12 cellular contexts compared by ENCODE assay signal in genomic region chr7:516216-516605, GRCh38. TPM values are rescaled to one million over a fixed set of nuclear protein-coding genes. Genes with fewer than 3 reads are reported as not detected.
DNase-seq lines count a peak whose midpoint lies in the region; ATAC-seq and TF ChIP-seq lines count a peak whose summit lies in the region.
"Had no signal": no experiment of that assay in that cellular context is flagged by ENCODE, and none has a peak within 500 bp of the region (broad histone marks: within the 10 kb centered on the region; RNA-seq: fewer than 3 reads in every experiment).

No MANE protein-coding gene starts in this region.

- H3K4me1 Mint-ChIP-seq in activated naive CD4-positive, alpha-beta T cell treated with anti-CD3 and anti-CD28 coated beads, Interleukin-2, amount 50 U/mL, for 24 hours: peaks cover 18% of the 10 kb centered on the region

- no peak overlapping the region for H3K56ac ChIP-seq in mesendoderm (ENCODE audit: low read length)

- H3K4me1 ChIP-seq in mesendoderm (ENCODE audit: control insufficient read depth, low read depth, low read length) (no peaks in the 10 kb centered on the region), transverse colon (peaks cover 38 to 74% (median 68%) of the 10 kb centered on the region in 4 donors)

- H2BK5ac ChIP-seq in mesendoderm (ENCODE audit: low read length): no peak overlapping the region

- no peak overlapping the region for H3K4ac ChIP-seq in mesendoderm (ENCODE audit: low read depth, low read length)

- H3K79me1 ChIP-seq in mesendoderm (ENCODE audit: low read length): no peaks in the 10 kb centered on the region

- in situ Hi-C loops in transverse colon (cut with MboI; ENCODE audit: low pct_ligation_motif_present in 1 of 4, low pct_unique_long_range_greater_than_20kb in 1 of 4, low sequenced_read_pairs in 3 of 4): no loop called here

- H3K4me2 ChIP-seq in mesendoderm (ENCODE audit: low read length): no peak overlapping the region

- no peak for DNase-seq in activated naive CD4-positive, alpha-beta T cell treated with anti-CD3 and anti-CD28 coated beads, Interleukin-2, amount 50 U/mL, for 72 hours (ENCODE audit: low spot score in 2 of 2)
- DNase-seq in choroid plexus epithelial cell (ENCODE audit: low read depth) (peak; percentile 49), mesendoderm (peak; percentile 41), transverse colon (no peak), NAMALWA (ENCODE audit: low spot score) (no peak), mucosa of gallbladder (ENCODE audit: low spot score) (no peak)
- DNase-seq: activated CD4-positive, alpha-beta T cell treated with anti-CD3 and anti-CD28 coated beads for 1 hour; amniotic stem cell; hippocampal formation had no signal

- intact Hi-C loops in transverse colon (cut with DNase I; ENCODE audit: low total_unique reads): loop anchor here (10.0 kb wide), 2 partner anchors 209 to 259 kb away; partner anchors contain the start of genes DNAAF5 and PRKAR1B

- H3K36me3 ChIP-seq in mesendoderm (ENCODE audit: control insufficient read depth, insufficient read depth, low read length): no peaks in the 10 kb centered on the region
- H3K36me3 ChIP-seq in transverse colon: peaks cover 0 to 6% (median 0%) of the 10 kb centered on the region in 4 donors

- ATAC-seq in activated naive CD4-positive, alpha-beta T cell treated with anti-CD3 and anti-CD28 coated beads, Interleukin-2, amount 50 U/mL, for 72 hours: no peak
- no peak for ATAC-seq in HG03159 (IDR thresholded peaks at IDR 0.05; ENCODE audit: unreplicated experiment)
- ATAC-seq: sciatic nerve had no signal

- H3K4me3 ChIP-seq in choroid plexus epithelial cell (ENCODE audit: low read depth, low read length): peak overlapping the region; percentile 69
- H3K4me3 ChIP-seq in mesendoderm (ENCODE audit: low read length): no peak overlapping the region
- H3K4me3 ChIP-seq in transverse colon: peak overlapping the region; percentile 9 to 85 (median 80)

- no peak overlapping the region for H3K27ac Mint-ChIP-seq in activated naive CD4-positive, alpha-beta T cell treated with anti-CD3 and anti-CD28 coated beads, Interleukin-2, amount 50 U/mL, for 24 hours
- no peak overlapping the region for H3K27ac Mint-ChIP-seq in activated naive CD4-positive, alpha-beta T cell treated with anti-CD3 and anti-CD28 coated beads, Interleukin-2, amount 50 U/mL, for 72 hours

- no peak overlapping the region for H2AK5ac ChIP-seq in mesendoderm (ENCODE audit: low read length)

- no peak for TF ChIP-seq CTCF in choroid plexus epithelial cell (conservative IDR thresholded peaks at IDR 0.05; ENCODE audit: low read depth, low read length)
- no peak for TF ChIP-seq CTCF in transverse colon (IDR thresholded peaks at IDR 0.05)

- H3K9me3 Mint-ChIP-seq in activated naive CD4-positive, alpha-beta T cell treated with anti-CD3 and anti-CD28 coated beads, Interleukin-2, amount 50 U/mL, for 24 hours: no peaks in the 10 kb centered on the region
- no peaks in the 10 kb centered on the region for H3K9me3 Mint-ChIP-seq in activated naive CD4-positive, alpha-beta T cell treated with anti-CD3 and anti-CD28 coated beads, Interleukin-2, amount 50 U/mL, for 72 hours

- no peak overlapping the region for H2BK120ac ChIP-seq in mesendoderm (ENCODE audit: low read depth, low read length)

- H3K9me3 ChIP-seq in transverse colon: no peaks in the 10 kb centered on the region

- H4K5ac ChIP-seq in mesendoderm (ENCODE audit: low read length): no peak overlapping the region

- H2BK15ac ChIP-seq in mesendoderm (replicated peaks; ENCODE audit: low read depth): no peak overlapping the region

- H3K9ac ChIP-seq in mesendoderm (ENCODE audit: low read length): no peak overlapping the region

- no peak overlapping the region for H4K8ac ChIP-seq in mesendoderm (ENCODE audit: low read depth, low read length)

- H3K36me3 Mint-ChIP-seq in activated naive CD4-positive, alpha-beta T cell treated with anti-CD3 and anti-CD28 coated beads, Interleukin-2, amount 50 U/mL, for 24 hours: peaks cover 4% of the 10 kb centered on the region
- H3K36me3 Mint-ChIP-seq in activated naive CD4-positive, alpha-beta T cell treated with anti-CD3 and anti-CD28 coated beads, Interleukin-2, amount 50 U/mL, for 72 hours: no peaks in the 10 kb centered on the region

- peak overlapping the region; percentile 85 for H3K18ac ChIP-seq in mesendoderm (ENCODE audit: low read length)

- H3K79me2 ChIP-seq in mesendoderm (ENCODE audit: control insufficient read depth, insufficient read depth, low read length): peaks cover 6% of the 10 kb centered on the region

- H3K27ac ChIP-seq in mesendoderm (ENCODE audit: low read depth, low read length): no peak overlapping the region
- peak overlapping the region; percentile 95 to 98 (median 96) for H3K27ac ChIP-seq in transverse colon

- no CpG with 5 or more reads among the region's 13 CpGs for WGBS in mesendoderm (ENCODE audit: extremely low coverage, insufficient coverage, low lambda C conversion rate)
- 41 to 43% methylated on average over 5 to 13 of the region's 13 CpGs for WGBS in transverse colon (ENCODE audit: low coverage in 1 of 2), 2 donors

- no peak overlapping the region for H3K23ac ChIP-seq in mesendoderm (ENCODE audit: low read length)

- H3K27me3 Mint-ChIP-seq in activated naive CD4-positive, alpha-beta T cell treated with anti-CD3 and anti-CD28 coated beads, Interleukin-2, amount 50 U/mL, for 24 hours: peaks cover 18% of the 10 kb centered on the region

- peak overlapping the region; percentile 73 for H3K4me3 Mint-ChIP-seq in activated naive CD4-positive, alpha-beta T cell treated with anti-CD3 and anti-CD28 coated beads, Interleukin-2, amount 50 U/mL, for 24 hours

- H3K27me3 ChIP-seq in mesendoderm (ENCODE audit: insufficient read depth, low read length, poor library complexity) (peaks cover 9% of the 10 kb centered on the region), transverse colon (peaks cover 11% of the 10 kb centered on the region)

- TF ChIP-seq EP300 in transverse colon (IDR thresholded peaks at IDR 0.05; ENCODE audit: low read depth): no peak

- TF ChIP-seq POLR2A in transverse colon (IDR thresholded peaks at IDR 0.05): no peak

RNA-seq across cellular contexts. Expression of gene PDGFA, which starts 3.4 kb away (rescaled TPM):
- total RNA-seq in activated naive CD4-positive, alpha-beta T cell treated with anti-CD3 and anti-CD28 coated beads, Interleukin-2, amount 50 U/mL, for 72 hours: 10 to 100 TPM in 1 of 2 donors, 1 to 10 TPM in 1; 8.4 to 11.7 TPM
- 11.3 TPM for polyA plus RNA-seq in mesendoderm (2013, experiment 1 of 2)
- 11.5 TPM for polyA plus RNA-seq in mesendoderm (2013, experiment 2 of 2)
- total RNA-seq in transverse colon: 100 to 1,000 TPM in 2 of 4 donors, 10 to 100 TPM in 2; 60.2 to 123 (median 104) TPM
- 51.2 TPM for total RNA-seq in mucosa of gallbladder

Comparison
In these comparisons a context has a peak if more than half of its experiments do, and no peak if none do; other contexts are left out.
1. DNase-seq: peak in choroid plexus epithelial cell (single experiment) and mesendoderm (single experiment); none in activated naive CD4-positive, alpha-beta T cell treated with anti-CD3 and anti-CD28 coated beads, Interleukin-2, amount 50 U/mL, for 72 hours (0 of 2), transverse colon (single experiment), NAMALWA (single experiment) and mucosa of gallbladder (single experiment).